Comparison of ENCODE assay signal across 9 cellular contexts in genomic region chr11:110349109-110349996, GRCh38. TPM values are rescaled to one million over a fixed set of nuclear protein-coding genes. Genes with fewer than 3 reads are reported as not detected.
A peak's percentile ranks its signal among the peaks of the same experiment; 100 is the strongest.
DNase-seq lines count a peak whose midpoint lies in the region; ATAC-seq, FAIRE-seq and TF ChIP-seq lines count a peak whose summit lies in the region.
"Had no signal": no experiment of that assay in that cellular context is flagged by ENCODE, and none has a peak within 500 bp of the region (broad histone marks: within the 10 kb centered on the region; RNA-seq: fewer than 3 reads in every experiment).

No MANE protein-coding gene starts in this region.

- no peak overlapping the region for H2BK12ac ChIP-seq in H1 (ENCODE audit: low read depth, low read length)

- DNase-seq in RCC 7860 (ENCODE audit: low spot score) (peak; percentile 79), H1 (ENCODE audit: low read depth in 1 of 2, low spot score in 2 of 2) (no peak), substantia nigra (lab: John Stamatoyannopoulos, UW) (peak in 4 of 49 donors; percentile 11 to 34 (median 14)), vagina (ENCODE audit: extremely low spot score in 2 of 2) (no peak), NCI-H446 (lab: John Stamatoyannopoulos, UW) (no peak)
- DNase-seq in central memory CD4-positive, alpha-beta T cell = no peak

- FAIRE-seq in RCC 7860 (lab: Jason Lieb, UNC) (no peak), H1 (lab: Jason Lieb, UNC) (no peak)
- FAIRE-seq: endothelial cell of umbilical vein had no signal

- no peak overlapping the region for H3K4ac ChIP-seq in H1 (replicated peaks; ENCODE audit: insufficient read length, low read depth, low read length)

- no peak overlapping the region for H4K8ac ChIP-seq in H1 (ENCODE audit: extremely low read depth, insufficient read depth, low read length)

- no peak overlapping the region for H2BK5ac ChIP-seq in H1 (ENCODE audit: low read depth, low read length)

- H3K9me3 ChIP-seq in H1 (ENCODE audit: insufficient read depth in 2 of 2, low read depth in 1 of 2, low read length in 1 of 2) (no peaks in the 10 kb centered on the region), vagina (no peaks in the 10 kb centered on the region)

- H3K4me2 ChIP-seq in H1 (ENCODE audit: insufficient read depth in 1 of 2, low read depth in 2 of 2, low read length in 2 of 2) = no peak overlapping the region

- H3K27ac ChIP-seq in H1 (ENCODE audit: low read depth, low read length) = no peak overlapping the region
- peak overlapping the region; percentile 30 for H3K27ac ChIP-seq in substantia nigra (ENCODE audit: low read depth, low read length, poor library complexity, severe bottlenecking)
- H3K27ac ChIP-seq in vagina = no peak overlapping the region

- no peaks in the 10 kb centered on the region for H3K27me3 ChIP-seq in H1 (replicated peaks in 1 of 4; ENCODE audit: control insufficient read depth in 3 of 4, extremely low read depth in 1 of 4, insufficient read depth in 3 of 4, low read length in 3 of 4)
- no peaks in the 10 kb centered on the region for H3K27me3 ChIP-seq in vagina

- no peak overlapping the region for H2BK20ac ChIP-seq in H1 (ENCODE audit: low read length)

- H4K5ac ChIP-seq in H1 (ENCODE audit: insufficient read length, low read depth, low read length) = no peak overlapping the region

- no peaks in the 10 kb centered on the region for H4K20me1 ChIP-seq in H1 (replicated peaks in 1 of 2; ENCODE audit: control insufficient read depth in 1 of 2, insufficient read depth in 2 of 2, low read length in 2 of 2)

- H3K4me1 ChIP-seq in H1 (replicated peaks in 1 of 4; ENCODE audit: control insufficient read depth in 3 of 4, insufficient read depth in 4 of 4, low read length in 3 of 4) (no peaks in the 10 kb centered on the region), vagina (no peaks in the 10 kb centered on the region)

- no peak overlapping the region for H2AK5ac ChIP-seq in H1 (ENCODE audit: low read depth, low read length)

- intact Hi-C loops in vagina (cut with DNase I) = no loop called here

- H3K4me3 ChIP-seq in H1 (ENCODE audit: extremely low read depth in 1 of 4, insufficient read depth in 2 of 4, low read depth in 3 of 4, low read length in 4 of 4) (no peak overlapping the region), vagina (no peak overlapping the region)

- ATAC-seq in GM18498 (IDR thresholded peaks at IDR 0.05; ENCODE audit: unreplicated experiment) (peak; percentile 78), GM21825 (IDR thresholded peaks at IDR 0.05; ENCODE audit: unreplicated experiment) (peak; percentile 83)

- no peak overlapping the region for H4K91ac ChIP-seq in H1 (replicated peaks; ENCODE audit: insufficient read length, low read length)

- POLR2A ChIA-PET in H1 (lab: Charles Lee; ENCODE audit: partially characterized antibody) = no interaction called here

- TF ChIP-seq RAD21 in H1 (IDR thresholded peaks at IDR 0.05 in 1 of 2, conservative IDR thresholded peaks at IDR 0.05 in 1 of 2; ENCODE audit: low read depth in 2 of 2, low read length in 2 of 2) = no peak

- no peak overlapping the region for H3K9ac ChIP-seq in H1 (replicated peaks in 1 of 4; ENCODE audit: extremely low read depth in 1 of 4, low read depth in 3 of 4, low read length in 3 of 4)

- 87% methylated on average over 7 of the region's 7 CpGs; no CpG with 5 or more reads in 1 of the 2 experiments for WGBS in H1 (ENCODE audit: extremely low coverage in 1 of 2, insufficient coverage in 1 of 2, insufficient read length in 1 of 2, insufficient replicate concordance in 2 of 2, low coverage in 1 of 2, low lambda C conversion rate in 2 of 2, missing lambda C conversion rate in 1 of 2), 2 experiments

- H3K36me3 ChIP-seq in H1 (ENCODE audit: control insufficient read depth in 2 of 4, insufficient read depth in 4 of 4, low read length in 3 of 4) (no peaks in the 10 kb centered on the region), vagina (no peaks in the 10 kb centered on the region)

- no peaks in the 10 kb centered on the region for H3K79me2 ChIP-seq in H1 (ENCODE audit: control insufficient read depth in 1 of 2, insufficient read depth in 2 of 2, low read length in 2 of 2)

- CTCF ChIA-PET in H1 (lab: Charles Lee; ENCODE audit: partially characterized antibody) = interaction anchor here (0.8 kb wide), 1 partner anchor 10 kb away, joined by 3 read pairs; no protein-coding TSS in a partner anchor

- no peaks in the 10 kb centered on the region for H3K23me2 ChIP-seq in H1 (ENCODE audit: low read depth, low read length)

- no peak overlapping the region for H2BK120ac ChIP-seq in H1 (replicated peaks; ENCODE audit: low read depth, low read length)

- no peaks in the 10 kb centered on the region for H3K79me1 ChIP-seq in H1 (ENCODE audit: low read depth, low read length)

- no peak overlapping the region for H3K14ac ChIP-seq in H1 (ENCODE audit: insufficient read length)

- TF ChIP-seq EP300 in H1 (IDR thresholded peaks at IDR 0.05; ENCODE audit: borderline replicate concordance in 1 of 2, low read depth in 2 of 2, low read length in 2 of 2) = no peak

- no peak overlapping the region for H3K56ac ChIP-seq in H1 (replicated peaks; ENCODE audit: insufficient read length, low read depth, low read length)

- H3K23ac ChIP-seq in H1 (ENCODE audit: insufficient read length) = no peak overlapping the region

- 0 out of 2 replicates have a peak overlapping the region, but pooled peaks have one; percentile 11 for H3K18ac ChIP-seq in H1 (ENCODE audit: extremely low read depth, low read length)

- TF ChIP-seq CTCF in H1 (IDR thresholded peaks at IDR 0.05; ENCODE audit: control extremely low read depth in 1 of 3, insufficient read depth in 1 of 3, low read depth in 1 of 3, low read length in 3 of 3) = no peak
- TF ChIP-seq CTCF in vagina (IDR thresholded peaks at IDR 0.05) = no peak

- 0 out of 2 replicates have a peak overlapping the region, but pooled peaks have one; percentile 17 for H2AFZ ChIP-seq in H1 (ENCODE audit: low read length)

- TF ChIP-seq POLR2A in H1 (IDR thresholded peaks at IDR 0.05; ENCODE audit: control extremely low read depth in 1 of 2, low read depth in 2 of 2, low read length in 2 of 2) (no peak), vagina (IDR thresholded peaks at IDR 0.05) (no peak)

- H2BK15ac ChIP-seq in H1 (ENCODE audit: low read length) = no peak overlapping the region

TF ChIP-seq in H1, 55 proteins besides CTCF, POLR2A, EP300 and RAD21:
- TF ChIP-seq NANOG (IDR thresholded peaks at IDR 0.05; ENCODE audit: insufficient read depth, low read depth, low read length, poor library complexity, severe bottlenecking) (no peak), CHD1 (IDR thresholded peaks at IDR 0.05; ENCODE audit: low read depth, low read length) (no peak), CEBPB (IDR thresholded peaks at IDR 0.05; ENCODE audit: low read depth, low read length) (no peak), KDM5A (IDR thresholded peaks at IDR 0.05; ENCODE audit: low read length) (no peak), BACH1 (IDR thresholded peaks at IDR 0.05; ENCODE audit: low read length) (no peak), YY1 (IDR thresholded peaks at IDR 0.05; ENCODE audit: low read depth, low read length) (no peak), EZH2 (IDR thresholded peaks at IDR 0.05; ENCODE audit: low read depth, low read length, severe bottlenecking) (no peak), HDAC6 (IDR thresholded peaks at IDR 0.05; ENCODE audit: low read depth, low read length) (no peak), TCF12 (IDR thresholded peaks at IDR 0.05; ENCODE audit: low read depth, low read length) (no peak), RBBP5 (IDR thresholded peaks at IDR 0.05; ENCODE audit: borderline replicate concordance, low read depth, low read length) (no peak), SP4 (IDR thresholded peaks at IDR 0.05; ENCODE audit: low read length) (no peak), ATF2 (IDR thresholded peaks at IDR 0.05; ENCODE audit: low read length) (no peak), SP1 (IDR thresholded peaks at IDR 0.05; ENCODE audit: low read depth, low read length) (no peak), TBP (IDR thresholded peaks at IDR 0.05; ENCODE audit: low read depth, low read length) (no peak)

RNA-seq across cellular contexts. Expression of gene RDX, which starts 52.9 kb away (rescaled TPM):
- total RNA-seq in H1 (2021; fragmentation: NEBNext Ultra II Directional; extraction: Animal tissue kit (Norgen Biotek cat#: 25700)) = 100 and 105 TPM in 2 replicates
- polyA plus RNA-seq in H1 (2011; rRNA removed) = 10.8 and 27.4 TPM in 2 replicates
- polyA plus RNA-seq in H1 (2011; cell fraction: cytosol; rRNA removed) = 29.5 TPM
- 10.8 TPM for polyA plus RNA-seq in H1 (2011; cell fraction: nucleus; rRNA removed)
- polyA plus RNA-seq in H1 (2012, experiment 1 of 2) = 63.9 to 148 TPM (median 82.8 TPM) in 4 replicates
- polyA plus RNA-seq in H1 (2012, experiment 2 of 2) = 3.8 TPM
- polyA plus RNA-seq in H1 (2013, experiment 1 of 2) = 56.8 TPM
- polyA plus RNA-seq in H1 (2013, experiment 2 of 2) = 59.3 TPM
- polyA minus RNA-seq in H1 (2011; rRNA and poly(A)+ RNA removed) = 35.5 and 93.8 TPM in 2 replicates
- polyA minus RNA-seq in H1 (2011; cell fraction: cytosol; rRNA and poly(A)+ RNA removed) = 90.1 TPM
- polyA minus RNA-seq in H1 (2011; cell fraction: nucleus; rRNA and poly(A)+ RNA removed) = 55.5 TPM
- 55.0 TPM for total RNA-seq in vagina
